Comparison of ENCODE assay signal across 14 cellular contexts in the genomic region with DNA sequence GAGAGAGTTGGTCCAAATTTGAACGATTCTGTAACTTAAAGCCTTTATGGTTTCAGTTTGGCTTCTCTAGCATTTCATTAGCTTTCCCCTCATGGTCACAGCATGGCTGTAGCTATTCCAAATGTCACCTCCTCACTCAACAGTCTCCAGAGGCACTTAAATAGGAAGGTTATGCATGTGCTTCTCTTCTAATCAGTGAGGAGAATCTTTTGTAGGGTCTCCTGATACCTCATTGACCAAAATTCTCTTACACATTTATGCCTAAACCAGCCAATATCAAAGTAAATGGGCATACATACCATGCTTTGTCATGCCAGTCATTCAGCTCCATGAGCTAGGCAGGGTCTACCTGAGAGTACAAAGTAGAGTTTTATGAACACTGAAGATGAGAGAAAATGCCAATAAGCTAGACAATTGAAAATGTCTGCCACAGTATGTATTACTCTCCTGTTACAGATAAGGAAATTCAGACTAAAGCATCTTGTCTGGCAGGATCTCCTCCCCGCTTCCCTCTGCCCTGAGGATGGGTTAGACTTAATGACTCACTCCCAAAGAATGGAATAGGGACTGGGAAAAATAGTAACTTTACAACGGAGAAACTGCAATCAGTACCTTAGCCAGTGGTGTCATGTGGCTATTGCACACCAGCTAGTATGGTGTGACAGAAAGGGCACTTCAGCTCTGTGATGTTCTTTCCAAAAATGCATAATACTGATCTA. TPM values are rescaled to one million over a fixed set of nuclear protein-coding genes. Genes with fewer than 3 reads are reported as not detected.
DNase-seq lines count a peak whose midpoint lies in the region; ATAC-seq, FAIRE-seq and TF ChIP-seq lines count a peak whose summit lies in the region.
"Had no signal": no experiment of that assay in that cellular context is flagged by ENCODE, and none has a peak within 500 bp of the region (broad histone marks: within the 10 kb centered on the region; RNA-seq: fewer than 3 reads in every experiment).

No MANE protein-coding gene starts in this region.

- H2BK120ac ChIP-seq in neuronal stem cell (ENCODE audit: low read depth, low read length) = no peak overlapping the region

- DNase-seq in A549 (ENCODE audit: low read depth in 1 of 2, low spot score in 1 of 2) (peak; percentile 32 to 67), HTR-8/SVneo (ENCODE audit: insufficient read length, low spot score) (peak; percentile 51), mammary epithelial cell (peak; percentile 87), left colon (no peak), NK-92 (lab: John Stamatoyannopoulos, UW; ENCODE audit: unreplicated experiment) (no peak), NCI-H187 treated with DMSO at 0.1 percent for 48 hours (lab: John Stamatoyannopoulos, UW) (no peak), neuronal stem cell (ENCODE audit: low spot score) (no peak)
- no peak for DNase-seq in stimulated activated effector memory CD8-positive, alpha-beta T cell treated with anti-CD3 and anti-CD28 coated beads, Interleukin-12 subunit alpha, Interleukin-12 subunit beta, amount 100 ng/mL, for 72 hours (ENCODE audit: low spot score in 2 of 2)
- DNase-seq: activated effector memory CD4-positive, alpha-beta T cell treated with Interleukin-2 at 50 U/mL for 16 hours; EL; heart left ventricle; stimulated activated CD8-positive, alpha-beta memory T cell treated with anti-CD3 and anti-CD28 coated beads, Interleukin-4, amount 100 ng/mL, for 48 hours had no signal

- POLR2A ChIA-PET in A549 (lab: Yijun Ruan, JAX) = no interaction called here

- TSS peak; percentile 68 for BruUV-seq in mammary epithelial cell (replicated peaks; lab: Mats Ljungman, UMichigan)

- no peak overlapping the region for H4K8ac ChIP-seq in neuronal stem cell (ENCODE audit: low read depth, low read length)

- no peak overlapping the region for H3K23ac ChIP-seq in neuronal stem cell (ENCODE audit: low read depth, low read length, poor library complexity)

- H2AK5ac ChIP-seq in neuronal stem cell (ENCODE audit: low read depth, low read length) = no peak overlapping the region

- H3K27ac ChIP-seq in A549 = peak overlapping the region; percentile 71 to 90
- H3K27ac ChIP-seq in mammary epithelial cell (ENCODE audit: insufficient read depth, low read depth, low read length) = peak overlapping the region; percentile 82
- H3K27ac ChIP-seq in neuronal stem cell (replicated peaks; ENCODE audit: low read length) = no peak overlapping the region
- H3K27ac ChIP-seq: coronary artery, heart left ventricle had no signal

- H3K27me3 ChIP-seq in mammary epithelial cell (ENCODE audit: insufficient read depth, low read length) (no peaks in the 10 kb centered on the region), neuronal stem cell (ENCODE audit: control insufficient read depth in 3 of 3, insufficient read depth in 3 of 3, low read depth in 1 of 3, low read length in 3 of 3) (peaks cover 0 to 2% (median 0%) of the 10 kb centered on the region in 3 experiments)
- H3K27me3 ChIP-seq: heart left ventricle had no signal

- H3K18ac ChIP-seq in neuronal stem cell (ENCODE audit: low read length) = no peak overlapping the region

- H3K14ac ChIP-seq in neuronal stem cell (ENCODE audit: low read length) = no peak overlapping the region

- peaks cover 1% of the 10 kb centered on the region for H3K79me1 ChIP-seq in neuronal stem cell (ENCODE audit: low read depth, low read length)

- ATAC-seq in A549 = peak; percentile 79 to 81
- ATAC-seq in left colon = peak; percentile 56
- no peak for ATAC-seq in stimulated activated effector memory CD8-positive, alpha-beta T cell treated with anti-CD3 and anti-CD28 coated beads, Interleukin-12 subunit alpha, Interleukin-12 subunit beta, amount 100 ng/mL, for 72 hours

- H3K4me3 Mint-ChIP-seq in stimulated activated effector memory CD8-positive, alpha-beta T cell treated with anti-CD3 and anti-CD28 coated beads, Interleukin-12 subunit alpha, Interleukin-12 subunit beta, amount 100 ng/mL, for 72 hours = no peak overlapping the region

- CTCF ChIA-PET in A549 (lab: Yijun Ruan, JAX) = interaction anchor here (0.9 to 3.1 kb wide), 3 partner anchors 13 to 89 kb away, joined by 3 to 16 read pairs (median 5); no protein-coding TSS in a partner anchor
- CTCF ChIA-PET in mammary epithelial cell (lab: Charles Lee; ENCODE audit: low non-redundant PET) = no interaction called here

- no peaks in the 10 kb centered on the region for H3K36me3 Mint-ChIP-seq in stimulated activated effector memory CD8-positive, alpha-beta T cell treated with anti-CD3 and anti-CD28 coated beads, Interleukin-12 subunit alpha, Interleukin-12 subunit beta, amount 100 ng/mL, for 72 hours

- 8% methylated on average over 3 of the region's 3 CpGs for WGBS in A549 (ENCODE audit: missing lambda C conversion rate)
- 3% methylated on average over 2 of the region's 3 CpGs for WGBS in mammary epithelial cell (ENCODE audit: low coverage, missing lambda C conversion rate)
- WGBS in neuronal stem cell (ENCODE audit: extremely low coverage in 2 of 2, insufficient read length in 2 of 2, insufficient replicate concordance in 1 of 2), 2 donors = no CpG with 5 or more reads among the region's 3 CpGs

- H2AFZ ChIP-seq in mammary epithelial cell (ENCODE audit: low read depth, low read length) = peak overlapping the region; percentile 30
- no peak overlapping the region for H2AFZ ChIP-seq in neuronal stem cell (ENCODE audit: low read length)

- H4K20me1 ChIP-seq in mammary epithelial cell (ENCODE audit: insufficient read depth, low read length) = no peaks in the 10 kb centered on the region

- no peaks in the 10 kb centered on the region for H3K9me3 ChIP-seq in A549
- H3K9me3 ChIP-seq in mammary epithelial cell (replicated peaks; ENCODE audit: insufficient read depth, low read length) = no peaks in the 10 kb centered on the region
- H3K9me3 ChIP-seq in neuronal stem cell (replicated peaks in 1 of 2; ENCODE audit: control insufficient read depth in 2 of 2, insufficient read depth in 1 of 2, low read depth in 1 of 2, low read length in 2 of 2) = no peaks in the 10 kb centered on the region
- H3K9me3 ChIP-seq: heart left ventricle had no signal

- no peak overlapping the region for H3K27ac Mint-ChIP-seq in stimulated activated effector memory CD8-positive, alpha-beta T cell treated with anti-CD3 and anti-CD28 coated beads, Interleukin-12 subunit alpha, Interleukin-12 subunit beta, amount 100 ng/mL, for 72 hours

- dilution Hi-C loops in mammary epithelial cell (cut with HindIII; ENCODE audit: low sequenced_read_pairs) = no loop called here

- H3K9ac ChIP-seq in mammary epithelial cell (ENCODE audit: insufficient read depth, low read length) (peak overlapping the region; percentile 46), neuronal stem cell (ENCODE audit: low read depth, low read length, poor library complexity) (no peak overlapping the region)

- H3K4me3 ChIP-seq in A549 (no peak overlapping the region), mammary epithelial cell (replicated peaks in 1 of 3; ENCODE audit: insufficient read depth in 1 of 3, low read depth in 2 of 3, low read length in 3 of 3) (no peak overlapping the region), neuronal stem cell (ENCODE audit: low read length in 2 of 2) (no peak overlapping the region)
- H3K4me3 ChIP-seq: coronary artery, heart left ventricle, skin epidermis had no signal

- TF ChIP-seq EP300 in A549 (IDR thresholded peaks at IDR 0.05) = no peak

- no peaks in the 10 kb centered on the region for H3K9me3 Mint-ChIP-seq in stimulated activated effector memory CD8-positive, alpha-beta T cell treated with anti-CD3 and anti-CD28 coated beads, Interleukin-12 subunit alpha, Interleukin-12 subunit beta, amount 100 ng/mL, for 72 hours

- TF ChIP-seq RAD21 in A549 (conservative IDR thresholded peaks at IDR 0.05 in 1 of 2, IDR thresholded peaks at IDR 0.05 in 1 of 2) = no peak

- peaks cover 95% of the 10 kb centered on the region for H3K79me2 ChIP-seq in mammary epithelial cell (ENCODE audit: insufficient read depth, low read length)

- H3K36me3 ChIP-seq in mammary epithelial cell (ENCODE audit: insufficient read depth, low read length) = peaks cover 2% of the 10 kb centered on the region
- H3K36me3 ChIP-seq in neuronal stem cell (replicated peaks in 1 of 2; ENCODE audit: control insufficient read depth in 2 of 2, insufficient read depth in 2 of 2, low read length in 2 of 2) = no peaks in the 10 kb centered on the region
- H3K36me3 ChIP-seq: heart left ventricle had no signal

- intact Hi-C loops in mammary epithelial cell (cut with micrococcal nuclease) (loop anchor here (5.0 kb wide), 1 partner anchor 411 kb away; a partner anchor contains a TSS), left colon (cut with DNase I, micrococcal nuclease) (no loop called here)

- TF ChIP-seq POLR2A in A549 (IDR thresholded peaks at IDR 0.05; ENCODE audit: low read length) = no peak

- H3K4me1 ChIP-seq in A549 (peaks cover 60% of the 10 kb centered on the region), mammary epithelial cell (ENCODE audit: insufficient read depth, low read length) (peaks cover 56% of the 10 kb centered on the region), neuronal stem cell (ENCODE audit: control insufficient read depth in 2 of 2, insufficient read depth in 1 of 2, low read depth in 1 of 2, low read length in 2 of 2) (peaks cover 0 to 6% of the 10 kb centered on the region in 2 donors)

- in situ Hi-C loops in mammary epithelial cell (cut with MboI; ENCODE audit: low sequenced_read_pairs in 2 of 2) = no loop called here

- no peak overlapping the region for H2BK15ac ChIP-seq in neuronal stem cell (ENCODE audit: low read length)

- no peak overlapping the region for H2BK12ac ChIP-seq in neuronal stem cell (ENCODE audit: low read length)

- no peak for TF ChIP-seq CTCF in A549 (IDR thresholded peaks at IDR 0.05)
- no peak for TF ChIP-seq CTCF in mammary epithelial cell (conservative IDR thresholded peaks at IDR 0.05 in 1 of 2, IDR thresholded peaks at IDR 0.05 in 1 of 2; ENCODE audit: extremely low read depth in 1 of 2, insufficient read depth in 1 of 2, low read depth in 1 of 2, low read length in 2 of 2)

- no peak overlapping the region for H3K4ac ChIP-seq in neuronal stem cell (ENCODE audit: low read length)

- H3K4me1 Mint-ChIP-seq in stimulated activated effector memory CD8-positive, alpha-beta T cell treated with anti-CD3 and anti-CD28 coated beads, Interleukin-12 subunit alpha, Interleukin-12 subunit beta, amount 100 ng/mL, for 72 hours = no peaks in the 10 kb centered on the region

- FAIRE-seq in A549 (lab: Jason Lieb, UNC) (no peak), HTR-8/SVneo (lab: Jason Lieb, UNC) (peak; percentile 49)

- peak overlapping the region; percentile 69 for H3K4me2 ChIP-seq in A549
- H3K4me2 ChIP-seq in mammary epithelial cell (ENCODE audit: insufficient read depth, low read depth, low read length) = peak overlapping the region; percentile 64
- no peak overlapping the region for H3K4me2 ChIP-seq in neuronal stem cell (ENCODE audit: insufficient read depth, low read length, poor library complexity, severe bottlenecking)

- H2BK5ac ChIP-seq in neuronal stem cell (ENCODE audit: low read length) = no peak overlapping the region

- no peak overlapping the region for H4K91ac ChIP-seq in neuronal stem cell (ENCODE audit: low read depth, low read length, poor library complexity)

RNA-seq across cellular contexts. Expression of a gene that starts 15.4 kb away (rescaled TPM):
- 89.5 and 91.7 TPM in 2 replicates for polyA plus RNA-seq in A549 (2011; rRNA removed)
- 17.7 and 19.7 TPM in 2 replicates for polyA plus RNA-seq in A549 (2012; cell fraction: cytosol; rRNA removed)
- 13.1 and 15.0 TPM in 2 replicates for polyA plus RNA-seq in A549 (2012; cell fraction: nucleus; rRNA removed)
- polyA plus RNA-seq in A549 (2017; fragmentation: RNase III; extraction: RNeasy Plus Mini Kit Qiagen cat#74134 plus additional on column Dnase treatment) = 35.9 to 40.0 TPM (median 38.7 TPM) in 3 replicates
- polyA minus RNA-seq in A549 (2011; rRNA and poly(A)+ RNA removed) = 41.5 and 50.3 TPM in 2 replicates
- 100 to 1,000 TPM; 110 to 150 TPM for total RNA-seq in mammary epithelial cell
- polyA plus RNA-seq in mammary epithelial cell = 107 TPM
- 125 TPM for polyA minus RNA-seq in mammary epithelial cell
- 100 to 1,000 TPM; 311 to 330 TPM for total RNA-seq in left colon
- polyA plus RNA-seq in neuronal stem cell (2013, experiment 1 of 2) = 26.8 TPM
- polyA plus RNA-seq in neuronal stem cell (2013, experiment 2 of 2) = 26.8 TPM

Comparison
In these comparisons a context has a peak if more than half of its experiments do, and no peak if none do; other contexts are left out.
1. DNase-seq: peak in A549 (2 of 2), HTR-8/SVneo (single experiment) and mammary epithelial cell (single experiment); none in left colon (0 of 2), NK-92 (single experiment), NCI-H187 treated with DMSO at 0.1 percent for 48 hours (single experiment), neuronal stem cell (single experiment) and stimulated activated effector memory CD8-positive, alpha-beta T cell treated with anti-CD3 and anti-CD28 coated beads, Interleukin-12 subunit alpha, Interleukin-12 subunit beta, amount 100 ng/mL, for 72 hours (0 of 2).